8 cellular contexts compared by ENCODE assay signal in the genomic region with DNA sequence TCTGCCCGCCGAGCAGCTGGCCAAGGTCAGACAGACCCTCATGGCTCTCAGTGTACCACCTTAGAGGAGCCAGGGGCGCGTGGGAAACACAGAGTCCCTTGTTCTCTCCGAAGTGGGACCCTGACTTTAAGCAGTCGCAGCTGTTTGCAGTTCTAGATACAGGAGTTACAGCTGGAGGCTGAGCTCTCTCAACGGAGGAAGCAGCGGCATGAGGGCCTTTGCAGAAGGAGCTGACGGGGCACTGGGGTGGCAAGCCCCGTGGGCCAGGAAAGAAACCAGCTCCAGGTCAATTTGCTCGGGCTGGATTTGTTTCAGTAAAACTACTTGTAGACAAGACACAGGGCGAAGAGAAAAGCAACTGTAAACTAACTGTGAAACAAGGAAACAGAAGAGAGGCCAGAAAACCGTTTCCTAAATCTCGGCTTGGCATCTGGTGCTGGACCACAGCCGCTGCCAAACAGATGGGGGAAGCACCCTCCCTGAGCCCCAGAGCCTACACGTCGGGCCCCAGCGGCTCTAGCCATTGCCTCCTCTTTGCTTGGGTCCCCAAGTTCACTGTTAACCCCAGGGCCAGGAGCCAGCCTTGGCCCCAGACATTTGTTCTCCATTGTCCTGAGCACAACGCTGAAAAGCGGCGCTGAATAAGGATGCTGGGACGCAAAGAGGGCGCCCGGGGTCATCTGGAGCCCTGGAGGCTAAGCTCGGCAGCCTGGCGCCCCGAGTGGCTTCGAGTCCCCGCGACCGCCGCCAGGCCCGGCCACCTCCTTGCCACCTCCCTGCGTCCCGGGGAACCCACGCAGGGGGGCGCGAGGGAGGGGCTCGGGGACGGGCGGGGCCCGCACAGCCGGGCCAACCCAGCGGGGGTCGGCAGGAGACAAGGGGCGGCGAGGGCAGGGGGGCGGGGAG. TPM values are rescaled to one million over a fixed set of nuclear protein-coding genes. Genes with fewer than 3 reads are reported as not detected.
DNase-seq lines count a peak whose midpoint lies in the region; ATAC-seq, FAIRE-seq and TF ChIP-seq lines count a peak whose summit lies in the region.

No MANE protein-coding gene starts in this region.

- H3K56ac ChIP-seq in IMR-90 (ENCODE audit: extremely low read depth, insufficient read depth, low read length) = no peak overlapping the region

- peak overlapping the region; percentile 82 for H3K4me3 ChIP-seq in IMR-90 (ENCODE audit: insufficient read depth, low read depth, low read length)
- peak overlapping the region; percentile 63 for H3K4me3 ChIP-seq in fibroblast of villous mesenchyme (ENCODE audit: low read depth, low read length)
- peak overlapping the region; percentile 35 to 61 (median 50) for H3K4me3 ChIP-seq in pancreas

- H3K9me3 ChIP-seq in IMR-90 (ENCODE audit: control insufficient read depth, insufficient read depth, low read length) = no peaks in the 10 kb centered on the region
- H3K9me3 ChIP-seq in pancreas = no peaks in the 10 kb centered on the region

- no peak for FAIRE-seq in pancreas (lab: Jason Lieb, UNC)

- peak overlapping the region; percentile 53 for H2AK9ac ChIP-seq in IMR-90 (replicated peaks; ENCODE audit: low read depth, low read length, poor library complexity)

- TF ChIP-seq RAD21 in IMR-90 (IDR thresholded peaks at IDR 0.05; ENCODE audit: low read length) = no peak

- H2BK120ac ChIP-seq in IMR-90 (ENCODE audit: low read depth, low read length) = 0 out of 2 replicates have a peak overlapping the region, but pooled peaks have one; percentile 2

- H3K79me1 ChIP-seq in IMR-90 (ENCODE audit: low read depth in 1 of 2, low read length in 2 of 2) = peaks cover 6 to 40% of the 10 kb centered on the region in 2 experiments

- TF ChIP-seq CTCF in IMR-90 (conservative IDR thresholded peaks at IDR 0.05; ENCODE audit: low read depth, low read length) (no peak), fibroblast of villous mesenchyme (IDR thresholded peaks at IDR 0.05; ENCODE audit: insufficient read depth, low read depth, low read length) (no peak), pancreas (IDR thresholded peaks at IDR 0.05) (no peak)
- no peak for TF ChIP-seq CTCF in activated CD8-positive, alpha-beta T cell treated with anti-CD3 and anti-CD28 coated beads for 36 hours (IDR thresholded peaks at IDR 0.05)

- DNase-seq in AML-193 (lab: John Stamatoyannopoulos, UW) (peak; percentile 16 to 29), IMR-90 (no peak), fibroblast of villous mesenchyme (ENCODE audit: low read depth) (no peak), pancreas (peak in 2 of 6 donors; percentile 27 to 41), posterior vena cava (ENCODE audit: low spot score) (no peak), T-helper 9 cell (no peak)
- DNase-seq in activated CD8-positive, alpha-beta T cell treated with anti-CD3 and anti-CD28 coated beads for 36 hours = peak; percentile 32

- ATAC-seq in GM19395 (IDR thresholded peaks at IDR 0.05; ENCODE audit: unreplicated experiment) (peak; percentile 15), IMR-90 (ENCODE audit: low read depth) (peak; percentile 4), pancreas (peak; percentile 2 to 15 (median 12))
- ATAC-seq in activated CD8-positive, alpha-beta T cell treated with anti-CD3 and anti-CD28 coated beads for 36 hours = peak; percentile 11

- H3K4ac ChIP-seq in IMR-90 (ENCODE audit: low read depth, low read length) = peak overlapping the region; percentile 83

- peak overlapping the region; percentile 72 for H2BK5ac ChIP-seq in IMR-90 (ENCODE audit: low read depth, low read length, poor library complexity, severe bottlenecking)

- H3K9ac ChIP-seq in IMR-90 (ENCODE audit: low read depth, low read length) = peak overlapping the region; percentile 41

- 22% methylated on average over 19 of the region's 48 CpGs; no CpG with 5 or more reads in 1 of the 2 experiments for WGBS in IMR-90 (ENCODE audit: extremely low coverage in 2 of 2, insufficient read length in 1 of 2), 2 experiments
- 22 to 27% methylated on average over 36 to 48 of the region's 48 CpGs for WGBS in pancreas, 2 donors

- no peaks in the 10 kb centered on the region for H3K27me3 Mint-ChIP-seq in activated CD8-positive, alpha-beta T cell treated with anti-CD3 and anti-CD28 coated beads for 36 hours

- H3K4me3 Mint-ChIP-seq in activated CD8-positive, alpha-beta T cell treated with anti-CD3 and anti-CD28 coated beads for 36 hours = peak overlapping the region; percentile 68

- dilution Hi-C loops in IMR-90 (cut with HindIII; ENCODE audit: low sequenced_read_pairs, unreplicated experiment) = no loop called here

- H2AFZ ChIP-seq in IMR-90 (replicated peaks; ENCODE audit: low read length, poor library complexity) = peak overlapping the region; percentile 97

- CTCF ChIA-PET in IMR-90 (lab: Yijun Ruan, JAX) = no interaction called here
- CTCF ChIA-PET in activated CD8-positive, alpha-beta T cell treated with anti-CD3 and anti-CD28 coated beads for 36 hours (lab: Charles Lee) = interaction anchor here (0.6 to 1.7 kb wide), 8 partner anchors 13 to 176 kb away, joined by 3 to 8 read pairs (median 3); a partner anchor contains a TSS

- H4K8ac ChIP-seq in IMR-90 (ENCODE audit: low read depth in 2 of 2, low read length in 2 of 2) = peak overlapping the region; percentile 91 to 95

- no peaks in the 10 kb centered on the region for H3K36me3 Mint-ChIP-seq in activated CD8-positive, alpha-beta T cell treated with anti-CD3 and anti-CD28 coated beads for 36 hours (ENCODE audit: low read depth)

- peaks cover 9% of the 10 kb centered on the region for H3K9me1 ChIP-seq in IMR-90 (ENCODE audit: insufficient read depth, low read length)

- H4K5ac ChIP-seq in IMR-90 (ENCODE audit: low read depth, low read length) = peak overlapping the region; percentile 97

- H3K27ac ChIP-seq in IMR-90 (ENCODE audit: insufficient read depth, low read length) (peak overlapping the region; percentile 81), pancreas (peak overlapping the region; percentile 81 to 82 (median 82))

- H2BK20ac ChIP-seq in IMR-90 (ENCODE audit: low read depth, low read length) = no peak overlapping the region

- H3K14ac ChIP-seq in IMR-90 (replicated peaks; ENCODE audit: low read depth, low read length) = peak overlapping the region; percentile 83

- BruUV-seq in IMR-90 (replicated peaks; lab: Mats Ljungman, UMichigan) = no TSS peak

- H3K27me3 ChIP-seq in IMR-90 (ENCODE audit: control insufficient read depth, insufficient read depth, low read length) (no peaks in the 10 kb centered on the region), pancreas (no peaks in the 10 kb centered on the region)

- H3K4me1 ChIP-seq in IMR-90 (ENCODE audit: control insufficient read depth, insufficient read depth, low read length) = peaks cover 26% of the 10 kb centered on the region
- peaks cover 0 to 13% (median 7%) of the 10 kb centered on the region in 3 donors for H3K4me1 ChIP-seq in pancreas

- peak overlapping the region; percentile 71; the same call in 1 of the 2 replicates for H3K18ac ChIP-seq in IMR-90 (ENCODE audit: low read depth, low read length)

- no peaks in the 10 kb centered on the region for H3K9me3 Mint-ChIP-seq in activated CD8-positive, alpha-beta T cell treated with anti-CD3 and anti-CD28 coated beads for 36 hours

- POLR2A ChIA-PET in IMR-90 (lab: Charles Lee; ENCODE audit: unreplicated experiment) = interaction anchor here (1.2 kb wide), 1 partner anchor 13 kb away, joined by 7 read pairs; a partner anchor contains a TSS
- POLR2A ChIA-PET in activated CD8-positive, alpha-beta T cell treated with anti-CD3 and anti-CD28 coated beads for 36 hours (lab: Charles Lee) = interaction anchor here (0.6 to 2.4 kb wide), 9 partner anchors 9 to 254 kb away, joined by 3 to 10 read pairs (median 3); a partner anchor contains a TSS

- H3K36me3 ChIP-seq in IMR-90 (ENCODE audit: control insufficient read depth, insufficient read depth, low read length) (no peaks in the 10 kb centered on the region), pancreas (no peaks in the 10 kb centered on the region)

- H4K91ac ChIP-seq in IMR-90 (ENCODE audit: insufficient read depth, low read depth, low read length) = peak overlapping the region; percentile 17; the same call in 1 of the 2 replicates

- in situ Hi-C loops in IMR-90 (cut with MboI; ENCODE audit: low sequenced_read_pairs) = no loop called here

- peaks cover 30% of the 10 kb centered on the region for H4K20me1 ChIP-seq in IMR-90 (ENCODE audit: insufficient read depth, low read length)

- peak overlapping the region; percentile 78 for H3K27ac Mint-ChIP-seq in activated CD8-positive, alpha-beta T cell treated with anti-CD3 and anti-CD28 coated beads for 36 hours

- H3K4me1 Mint-ChIP-seq in activated CD8-positive, alpha-beta T cell treated with anti-CD3 and anti-CD28 coated beads for 36 hours (ENCODE audit: low read depth) = peaks cover 29% of the 10 kb centered on the region

- H2AK5ac ChIP-seq in IMR-90 (ENCODE audit: low read depth, low read length) = peak overlapping the region; percentile 56

- intact Hi-C loops in IMR-90 (cut with micrococcal nuclease) (no loop called here), pancreas (cut with DNase I) (no loop called here), posterior vena cava (cut with DNase I) (no loop called here)
- intact Hi-C loops in activated CD8-positive, alpha-beta T cell treated with anti-CD3 and anti-CD28 coated beads for 36 hours (cut with micrococcal nuclease) = no loop called here

- H2BK15ac ChIP-seq in IMR-90 (ENCODE audit: low read depth, low read length) = no peak overlapping the region

- peak overlapping the region; percentile 41; the same call in 1 of the 2 replicates for H3K23ac ChIP-seq in IMR-90 (ENCODE audit: low read depth, low read length)

- H3K4me2 ChIP-seq in IMR-90 (ENCODE audit: low read depth, low read length) = peak overlapping the region; percentile 69

- no peak for TF ChIP-seq POLR2A in IMR-90 (IDR thresholded peaks at IDR 0.05; ENCODE audit: low read depth, low read length)

RNA-seq across cellular contexts. Expression of a gene that starts 0.9 kb away (rescaled TPM):
- total RNA-seq in IMR-90 (2012; rRNA removed) (15.3 and 15.6 TPM in 2 replicates), fibroblast of villous mesenchyme (35.0 and 50.3 TPM in 2 replicates), pancreas (10 to 100 TPM; 36.9 to 63.6 (median 46.2) TPM), posterior vena cava (10 to 100 TPM; 61.3 to 69.4 TPM)
- polyA plus RNA-seq in IMR-90 (2012; rRNA removed) (32.2 and 35.1 TPM in 2 replicates), pancreas (100 to 1,000 TPM in 1 of 2 donors, 10 to 100 TPM in 1; 77.7 to 128 TPM)
- 21.8 and 38.1 TPM in 2 replicates for polyA plus RNA-seq in IMR-90 (2012; cell fraction: cytosol; rRNA removed)
- polyA plus RNA-seq in IMR-90 (2012; cell fraction: nucleus; rRNA removed; ENCODE audit: low replicate concordance) = 145 and 229 TPM in 2 replicates
- total RNA-seq in activated CD8-positive, alpha-beta T cell treated with anti-CD3 and anti-CD28 coated beads for 36 hours = 10 to 100 TPM; 26.7 to 30.4 TPM

RNA-seq across cellular contexts. Expression of a gene that starts 12.8 kb away (rescaled TPM):
- total RNA-seq in IMR-90 (2012; rRNA removed) (12.4 and 13.3 TPM in 2 replicates), fibroblast of villous mesenchyme (32.8 and 41.2 TPM in 2 replicates), pancreas (10 to 100 TPM; 13.6 to 25.4 (median 19.3) TPM), posterior vena cava (10 to 100 TPM; 18.8 to 19.4 TPM)
- polyA plus RNA-seq in IMR-90 (2012; rRNA removed) (16.4 and 16.7 TPM in 2 replicates), pancreas (10 to 100 TPM; 34.5 to 50.2 TPM)
- 13.5 and 19.0 TPM in 2 replicates for polyA plus RNA-seq in IMR-90 (2012; cell fraction: cytosol; rRNA removed)
- 44.2 and 86.6 TPM in 2 replicates for polyA plus RNA-seq in IMR-90 (2012; cell fraction: nucleus; rRNA removed; ENCODE audit: low replicate concordance)
- 10 to 100 TPM; 25.3 to 26.6 TPM for total RNA-seq in activated CD8-positive, alpha-beta T cell treated with anti-CD3 and anti-CD28 coated beads for 36 hours

Comparison
In these comparisons a context has a peak if more than half of its experiments do, and no peak if none do; other contexts are left out.
1. DNase-seq: peak in AML-193 (2 of 2) and activated CD8-positive, alpha-beta T cell treated with anti-CD3 and anti-CD28 coated beads for 36 hours (single experiment); none in IMR-90 (single experiment), fibroblast of villous mesenchyme (single experiment), posterior vena cava (single experiment) and T-helper 9 cell (single experiment).
2. Peak in every context shown above with its lines, with median percentiles within 50 percentile points of each other: ATAC-seq and H3K4me3 ChIP-seq.